22 cellular contexts compared by ENCODE assay signal in genomic region chr15:69490356-69491050, GRCh38. TPM values are rescaled to one million over a fixed set of nuclear protein-coding genes. Genes with fewer than 3 reads are reported as not detected.
DNase-seq lines count a peak whose midpoint lies in the region; ATAC-seq and TF ChIP-seq lines count a peak whose summit lies in the region.
"Had no signal": no experiment of that assay in that cellular context is flagged by ENCODE, and none has a peak within 500 bp of the region (broad histone marks: within the 10 kb centered on the region; RNA-seq: fewer than 3 reads in every experiment).

No MANE protein-coding gene starts in this region.

- H4K8ac ChIP-seq in H9 (replicated peaks; ENCODE audit: insufficient read length, low read depth, low read length): no peak overlapping the region

- H3K4me3 Mint-ChIP-seq in mesothelial cell of epicardium (no peak overlapping the region), nephron progenitor cell (no peak overlapping the region), H9 (no peak overlapping the region)
- H3K4me3 Mint-ChIP-seq: activated CD4-positive, alpha-beta T cell treated with anti-CD3 and anti-CD28 coated beads for 36 hours; activated naive CD4-positive, alpha-beta T cell treated with anti-CD3 and anti-CD28 coated beads, Interleukin-2, amount 50 U/mL, for 24 hours; activated T-cell treated with anti-CD3 and anti-CD28 coated beads, Interleukin-2, amount 50 U/mL, for 72 hours; endodermal cell had no signal

- POLR2A ChIA-PET in RWPE1 (lab: Yijun Ruan, JAX; ENCODE audit: low non-redundant PET): no interaction called here

- no peak overlapping the region for H2BK15ac ChIP-seq in H9 (ENCODE audit: low read depth, low read length)

- H3K23me2 ChIP-seq in H9 (ENCODE audit: insufficient read length, low read depth, low read length, poor library complexity, severe bottlenecking): no peaks in the 10 kb centered on the region

- CTCF ChIA-PET in RWPE1 (lab: Yijun Ruan, JAX): no interaction called here

- no peak overlapping the region for H3K14ac ChIP-seq in H9 (ENCODE audit: insufficient read depth, low read length)

- no peak overlapping the region for H3K56ac ChIP-seq in H9 (ENCODE audit: insufficient read length, low read depth, low read length)

- H3K18ac ChIP-seq in H9 (ENCODE audit: insufficient read length, low read depth, low read length): no peak overlapping the region

- H3K4ac ChIP-seq in H9 (ENCODE audit: low read depth, low read length): no peak overlapping the region

- peaks cover 18% of the 10 kb centered on the region for H3K9me3 Mint-ChIP-seq in mesothelial cell of epicardium
- H3K9me3 Mint-ChIP-seq in nephron progenitor cell: peaks cover 39% of the 10 kb centered on the region
- peaks cover 3 to 6% of the 10 kb centered on the region in 2 experiments; a peak in 4 of 5 replicates for H3K9me3 Mint-ChIP-seq in H9
- H3K9me3 Mint-ChIP-seq: activated naive CD4-positive, alpha-beta T cell treated with anti-CD3 and anti-CD28 coated beads, Interleukin-2, amount 50 U/mL, for 24 hours had no signal

- peaks cover 31% of the 10 kb centered on the region for H3K4me1 Mint-ChIP-seq in mesothelial cell of epicardium
- no peaks in the 10 kb centered on the region for H3K4me1 Mint-ChIP-seq in nephron progenitor cell
- H3K4me1 Mint-ChIP-seq in H9: no peaks in the 10 kb centered on the region
- H3K4me1 Mint-ChIP-seq: activated CD4-positive, alpha-beta T cell treated with anti-CD3 and anti-CD28 coated beads for 36 hours; activated naive CD4-positive, alpha-beta T cell treated with anti-CD3 and anti-CD28 coated beads, Interleukin-2, amount 50 U/mL, for 24 hours; endodermal cell had no signal

- ATAC-seq in gastroesophageal sphincter (peak; percentile 29), GM21360 (IDR thresholded peaks at IDR 0.05; ENCODE audit: unreplicated experiment) (no peak)
- ATAC-seq: activated CD4-positive, alpha-beta T cell treated with anti-CD3 and anti-CD28 coated beads for 36 hours; activated T-cell treated with anti-CD3 and anti-CD28 coated beads, Interleukin-2, amount 50 U/mL, for 72 hours had no signal

- no peak overlapping the region for H4K91ac ChIP-seq in H9 (ENCODE audit: insufficient read length, low read depth, low read length)

- 38 to 67% methylated on average over 6 to 8 of the region's 11 CpGs for WGBS in gastroesophageal sphincter (ENCODE audit: low coverage in 1 of 2), 2 donors
- no CpG with 5 or more reads among the region's 11 CpGs for WGBS in H9 (ENCODE audit: extremely low coverage, insufficient read length, low lambda C conversion rate)

- H2BK12ac ChIP-seq in H9 (ENCODE audit: insufficient read length, low read depth, low read length): no peak overlapping the region

- peak overlapping the region; percentile 13 for H3K27ac Mint-ChIP-seq in mesothelial cell of epicardium
- no peak overlapping the region for H3K27ac Mint-ChIP-seq in nephron progenitor cell
- H3K27ac Mint-ChIP-seq in H9: no peak overlapping the region; a peak in 1 of 7 replicates
- H3K27ac Mint-ChIP-seq: activated naive CD4-positive, alpha-beta T cell treated with anti-CD3 and anti-CD28 coated beads, Interleukin-2, amount 50 U/mL, for 24 hours; activated T-cell treated with anti-CD3 and anti-CD28 coated beads, Interleukin-2, amount 50 U/mL, for 72 hours; endodermal cell had no signal

- no peaks in the 10 kb centered on the region for H3K36me3 ChIP-seq in gastroesophageal sphincter
- no peaks in the 10 kb centered on the region for H3K36me3 ChIP-seq in subcutaneous abdominal adipose tissue (ENCODE audit: control insufficient read depth in 5 of 5, insufficient read depth in 5 of 5, low read length in 5 of 5)
- H3K36me3 ChIP-seq: SJSA1 had no signal

- H3K4me3 ChIP-seq in gastroesophageal sphincter (no peak overlapping the region), subcutaneous abdominal adipose tissue (ENCODE audit: low read depth in 1 of 5, low read length in 5 of 5) (peak overlapping the region in 1 of 5 donors; percentile 39)
- H3K4me3 ChIP-seq: PC-9, SJSA1 had no signal

- no peaks in the 10 kb centered on the region for H3K79me1 ChIP-seq in H9 (ENCODE audit: insufficient read depth, low read depth, low read length, poor library complexity, severe bottlenecking)

- H3K27ac ChIP-seq in RWPE1 (peak overlapping the region; percentile 32), gastroesophageal sphincter (peak overlapping the region in 3 of 4 donors; percentile 14 to 39 (median 27)), subcutaneous abdominal adipose tissue (ENCODE audit: low read depth, low read length) (peak overlapping the region; percentile 43), H9 (ENCODE audit: insufficient read length, low read depth, low read length) (no peak overlapping the region)
- H3K27ac ChIP-seq: PC-9, SJSA1 had no signal

- no peak overlapping the region for H2BK20ac ChIP-seq in H9 (ENCODE audit: low read depth, low read length, poor library complexity, severe bottlenecking)

- TF ChIP-seq CTCF in RWPE1 (conservative IDR thresholded peaks at IDR 0.05; ENCODE audit: low read depth) (no peak), gastroesophageal sphincter (IDR thresholded peaks at IDR 0.05) (no peak), mesothelial cell of epicardium (IDR thresholded peaks at IDR 0.05; ENCODE audit: unreplicated experiment) (no peak), nephron progenitor cell (IDR thresholded peaks at IDR 0.05) (no peak), H9 (conservative IDR thresholded peaks at IDR 0.05) (no peak)

- H2AK5ac ChIP-seq in H9 (ENCODE audit: insufficient read length, low read length): no peak overlapping the region

- H4K20me1 ChIP-seq in H9 (ENCODE audit: control insufficient read depth, insufficient read depth, insufficient read length): no peaks in the 10 kb centered on the region

- H3K4me1 ChIP-seq in gastroesophageal sphincter: peaks cover 0 to 19% (median 12%) of the 10 kb centered on the region in 3 donors
- H3K4me1 ChIP-seq in subcutaneous abdominal adipose tissue (ENCODE audit: control insufficient read depth in 5 of 5, insufficient read depth in 5 of 5, low read length in 5 of 5): peaks cover 13 to 51% (median 26%) of the 10 kb centered on the region in 5 donors
- no peaks in the 10 kb centered on the region for H3K4me1 ChIP-seq in H9 (ENCODE audit: insufficient read depth, low read length)

- H3K36me3 Mint-ChIP-seq in mesothelial cell of epicardium (peaks cover 16% of the 10 kb centered on the region), nephron progenitor cell (ENCODE audit: low read depth) (peaks cover 3% of the 10 kb centered on the region), H9 (ENCODE audit: insufficient read depth in 1 of 3, low read depth in 3 of 3) (peaks cover 2 to 5% (median 4%) of the 10 kb centered on the region in 3 experiments; a peak in 2 of 7 replicates)
- H3K36me3 Mint-ChIP-seq: activated naive CD4-positive, alpha-beta T cell treated with anti-CD3 and anti-CD28 coated beads, Interleukin-2, amount 50 U/mL, for 24 hours had no signal

- no peak overlapping the region for H2AFZ ChIP-seq in H9 (ENCODE audit: low read length)
- H2AFZ ChIP-seq: PC-9 had no signal

- H3T11ph ChIP-seq in H9 (ENCODE audit: low read length): no peak overlapping the region

- H3K79me2 ChIP-seq in H9 (ENCODE audit: insufficient read depth, low read length): no peaks in the 10 kb centered on the region

- H3K23ac ChIP-seq in H9 (ENCODE audit: insufficient read length, low read depth, low read length): no peak overlapping the region

- TF ChIP-seq EP300 in gastroesophageal sphincter (IDR thresholded peaks at IDR 0.05): no peak

- H3K27me3 Mint-ChIP-seq in mesothelial cell of epicardium (ENCODE audit: low read depth): no peaks in the 10 kb centered on the region
- peaks cover 16% of the 10 kb centered on the region for H3K27me3 Mint-ChIP-seq in nephron progenitor cell (ENCODE audit: low read depth, poor library complexity)
- peaks cover 10% of the 10 kb centered on the region for H3K27me3 Mint-ChIP-seq in H9 (ENCODE audit: low read depth)
- H3K27me3 Mint-ChIP-seq: activated CD4-positive, alpha-beta T cell treated with anti-CD3 and anti-CD28 coated beads for 36 hours; activated naive CD4-positive, alpha-beta T cell treated with anti-CD3 and anti-CD28 coated beads, Interleukin-2, amount 50 U/mL, for 24 hours had no signal

- no peak overlapping the region for H4K5ac ChIP-seq in H9 (ENCODE audit: insufficient read length, low read depth, low read length)

- TF ChIP-seq POLR2A in gastroesophageal sphincter (IDR thresholded peaks at IDR 0.05): no peak

- H3K4me2 ChIP-seq in H9 (ENCODE audit: insufficient read depth, insufficient read length, low read length): no peak overlapping the region
- H3K4me2 ChIP-seq: PC-9 had no signal

- no peak overlapping the region for H2BK120ac ChIP-seq in H9 (ENCODE audit: low read depth, low read length, poor library complexity, severe bottlenecking)

- peaks cover 0 to 7% (median 0%) of the 10 kb centered on the region in 3 donors for H3K9me3 ChIP-seq in gastroesophageal sphincter
- H3K9me3 ChIP-seq in subcutaneous abdominal adipose tissue (ENCODE audit: control insufficient read depth in 5 of 5, low read length in 5 of 5): peaks cover 0 to 8% (median 2%) of the 10 kb centered on the region in 5 donors
- no peaks in the 10 kb centered on the region for H3K9me3 ChIP-seq in H9 (ENCODE audit: control insufficient read depth, low read depth, low read length)
- H3K9me3 ChIP-seq: SJSA1 had no signal

- H2BK5ac ChIP-seq in H9 (ENCODE audit: insufficient read length, low read length): no peak overlapping the region

- H3K9ac ChIP-seq in subcutaneous abdominal adipose tissue (ENCODE audit: low read length in 5 of 5) (no peak overlapping the region), H9 (ENCODE audit: extremely low read depth, insufficient read length, low read length) (no peak overlapping the region)

- H3K27me3 ChIP-seq in gastroesophageal sphincter (no peaks in the 10 kb centered on the region), subcutaneous abdominal adipose tissue (ENCODE audit: control insufficient read depth in 5 of 5, insufficient read depth in 4 of 5, low read length in 5 of 5) (no peaks in the 10 kb centered on the region), H9 (ENCODE audit: insufficient read depth, low read length) (no peaks in the 10 kb centered on the region)
- H3K27me3 ChIP-seq: SJSA1 had no signal

- DNase-seq in RWPE1 (ENCODE audit: low spot score) (no peak), mesothelial cell of epicardium (ENCODE audit: low spot score in 2 of 2, unreplicated experiment in 2 of 2) (no peak), nephron progenitor cell (no peak), H9 (no peak), NCI-H2171 (lab: John Stamatoyannopoulos, UW) (no peak)
- DNase-seq: activated CD4-positive, alpha-beta T cell treated with anti-CD3 and anti-CD28 coated beads for 36 hours; activated T-cell treated with anti-CD3 and anti-CD28 coated beads, Interleukin-2, amount 50 U/mL, for 72 hours; EL; glutamatergic neuron; IMR-90; NCI-H1105 treated with DMSO at 0.1 percent for 48 hours; NCI-H2081 treated with DMSO at 0.1 percent for 48 hours; NCI-H446 treated with DMSO at 0.1 percent for 48 hours; occipital lobe; PC-9; retina had no signal

RNA-seq across cellular contexts. Expression of gene RPLP1, which starts 37.9 kb away (rescaled TPM):
- total RNA-seq in gastroesophageal sphincter: 100 to 1,000 TPM; 337 to 657 (median 426) TPM
- 1,296 to 1,333 TPM (median 1,329 TPM) in 3 replicates for total RNA-seq in mesothelial cell of epicardium
- 1,715 and 1,872 TPM in 2 replicates for total RNA-seq in H9 (2021)
